25 cellular contexts compared by ENCODE assay signal in genomic region chr14:32471183-32471582, GRCh38.
DNase-seq lines count a peak whose midpoint lies in the region; ATAC-seq and TF ChIP-seq lines count a peak whose summit lies in the region.
"Had no signal": no experiment of that assay in that cellular context is flagged by ENCODE, and none has a peak within 500 bp of the region (broad histone marks: within the 10 kb centered on the region; RNA-seq: fewer than 3 reads in every experiment).

No MANE protein-coding gene starts in this region.

- H3K4me3 Mint-ChIP-seq in activated CD4-positive, alpha-beta T cell treated with anti-CD3 and anti-CD28 coated beads for 36 hours, result no peak overlapping the region
- H3K4me3 Mint-ChIP-seq: activated CD8-positive, alpha-beta T cell treated with anti-CD3 and anti-CD28 coated beads, Interleukin-2, amount 10 ng/mL, durations not matched to agents 7 days and 5 days; activated naive CD8-positive, alpha-beta T cell treated with anti-CD3 and anti-CD28 coated beads for 36 hours; CD4-positive, CD25-positive, alpha-beta regulatory T cell; H9; memory B cell had no signal

- H3K27me3 ChIP-seq in muscle layer of duodenum (ENCODE audit: low read depth, low read length), result no peaks in the 10 kb centered on the region
- H3K27me3 ChIP-seq in stomach smooth muscle (ENCODE audit: control insufficient read depth in 1 of 2, insufficient read depth in 2 of 2, low read length in 2 of 2), result no peaks in the 10 kb centered on the region
- no peaks in the 10 kb centered on the region for H3K27me3 ChIP-seq in MG63
- H3K27me3 ChIP-seq: colonic mucosa, upper lobe of left lung had no signal

- H3K4me1 Mint-ChIP-seq in activated CD4-positive, alpha-beta T cell treated with anti-CD3 and anti-CD28 coated beads for 36 hours, result no peaks in the 10 kb centered on the region
- H3K4me1 Mint-ChIP-seq: activated naive CD8-positive, alpha-beta T cell treated with anti-CD3 and anti-CD28 coated beads for 36 hours; CD4-positive, CD25-positive, alpha-beta regulatory T cell; memory B cell had no signal

- H3K9ac ChIP-seq in stomach smooth muscle (ENCODE audit: low read length in 2 of 2), result peak overlapping the region in 1 of 2 donors; percentile 58

- no peak for TF ChIP-seq POLR2A in GM18505 (IDR thresholded peaks at IDR 0.05; ENCODE audit: borderline replicate concordance, extremely low read depth, insufficient read depth, insufficient read length)

- TF ChIP-seq CTCF in choroid plexus epithelial cell (conservative IDR thresholded peaks at IDR 0.05; ENCODE audit: low read depth, low read length), result no peak

- H3K4me3 ChIP-seq in choroid plexus epithelial cell (ENCODE audit: low read depth, low read length) (no peak overlapping the region), muscle layer of duodenum (ENCODE audit: low read depth in 1 of 2, low read length in 2 of 2) (no peak overlapping the region), stomach smooth muscle (ENCODE audit: low read length in 2 of 2) (no peak overlapping the region), MG63 (no peak overlapping the region)
- H3K4me3 ChIP-seq: colonic mucosa, upper lobe of left lung had no signal

- H3K9me3 ChIP-seq in muscle layer of duodenum (ENCODE audit: control insufficient read depth in 1 of 2, low read length in 2 of 2) (no peaks in the 10 kb centered on the region), stomach smooth muscle (ENCODE audit: control insufficient read depth in 2 of 2, low read length in 2 of 2) (no peaks in the 10 kb centered on the region), MG63 (no peaks in the 10 kb centered on the region)
- H3K9me3 ChIP-seq: colonic mucosa, upper lobe of left lung had no signal

- ATAC-seq in GM18505 (IDR thresholded peaks at IDR 0.05; ENCODE audit: unreplicated experiment) (no peak), HG02759 (IDR thresholded peaks at IDR 0.05; ENCODE audit: unreplicated experiment) (no peak)
- no peak for ATAC-seq in activated CD4-positive, alpha-beta T cell treated with anti-CD3 and anti-CD28 coated beads for 36 hours
- ATAC-seq: activated CD4-positive, CD25-positive, alpha-beta regulatory T cell treated with anti-CD3 and anti-CD28 coated beads, Interleukin-2, amount 50 U/mL, for 24 hours; activated CD8-positive, alpha-beta T cell treated with anti-CD3 and anti-CD28 coated beads, Interleukin-2, amount 10 ng/mL, durations not matched to agents 7 days and 5 days; stimulated activated naive CD8-positive, alpha-beta T cell treated with anti-CD3 and anti-CD28 coated beads, Interleukin-15, Interleukin-2, amounts not matched to agents 100 U/mL and 50 U/mL, for 24 hours had no signal

- DNase-seq in amniotic epithelial cell (ENCODE audit: low read depth), result peak; percentile 27
- DNase-seq in choroid plexus epithelial cell (ENCODE audit: low read depth), result peak; percentile 30
- no peak for DNase-seq in activated CD4-positive, alpha-beta T cell treated with anti-CD3 and anti-CD28 coated beads for 36 hours
- DNase-seq in MG63, result no peak
- DNase-seq: activated CD8-positive, alpha-beta T cell treated with anti-CD3 and anti-CD28 coated beads, Interleukin-2, amount 10 ng/mL, durations not matched to agents 7 days and 5 days; activated effector memory CD4-positive, alpha-beta T cell treated with Interleukin-2 at 50 U/mL for 16 hours; activated naive CD8-positive, alpha-beta T cell treated with anti-CD3 and anti-CD28 coated beads for 36 hours; activated T-cell treated with anti-CD3 and anti-CD28 coated beads for 4 hours; CD4-positive, CD25-positive, alpha-beta regulatory T cell; colonic mucosa; EL; H9; NCI-H1092 treated with DMSO at 0.1 percent for 48 hours; NCI-H2029; NCI-H226; NCI-H774; stimulated activated CD4-positive, alpha-beta T cell treated with anti-CD3 and anti-CD28 coated beads, Interleukin-15, amount 100 ng/mL, for 24 hours; stimulated activated naive CD8-positive, alpha-beta T cell treated with anti-CD3 and anti-CD28 coated beads, Interleukin-15, Interleukin-2, amounts not matched to agents 100 U/mL and 50 U/mL, for 24 hours; upper lobe of left lung had no signal

- H3K36me3 ChIP-seq in muscle layer of duodenum (ENCODE audit: control insufficient read depth in 1 of 2, insufficient read depth in 2 of 2, low read length in 2 of 2), result no peaks in the 10 kb centered on the region
- H3K36me3 ChIP-seq in stomach smooth muscle (ENCODE audit: control insufficient read depth in 2 of 2, insufficient read depth in 2 of 2, low read length in 2 of 2), result no peaks in the 10 kb centered on the region
- H3K36me3 ChIP-seq in MG63, result no peaks in the 10 kb centered on the region
- H3K36me3 ChIP-seq: colonic mucosa, upper lobe of left lung had no signal

- intact Hi-C loops in activated CD4-positive, alpha-beta T cell treated with anti-CD3 and anti-CD28 coated beads for 36 hours (cut with DNase I, micrococcal nuclease), result no loop called here

- H3K27ac Mint-ChIP-seq in activated CD4-positive, alpha-beta T cell treated with anti-CD3 and anti-CD28 coated beads for 36 hours, result no peak overlapping the region
- H3K27ac Mint-ChIP-seq: activated CD8-positive, alpha-beta T cell treated with anti-CD3 and anti-CD28 coated beads, Interleukin-2, amount 10 ng/mL, durations not matched to agents 7 days and 5 days; activated naive CD8-positive, alpha-beta T cell treated with anti-CD3 and anti-CD28 coated beads for 36 hours; CD4-positive, CD25-positive, alpha-beta regulatory T cell; memory B cell had no signal

- H3K4me1 ChIP-seq in muscle layer of duodenum (ENCODE audit: control insufficient read depth in 1 of 2, insufficient read depth in 2 of 2, low read length in 2 of 2), result peaks cover 11% of the 10 kb centered on the region in 2 donors
- peaks cover 30% of the 10 kb centered on the region for H3K4me1 ChIP-seq in stomach smooth muscle (ENCODE audit: control insufficient read depth, insufficient read depth, low read length)
- H3K4me1 ChIP-seq: colonic mucosa had no signal

- H3K27ac ChIP-seq in muscle layer of duodenum (ENCODE audit: low read length) (peak overlapping the region; percentile 88), stomach smooth muscle (ENCODE audit: low read length) (peak overlapping the region; percentile 53)
- H3K27ac ChIP-seq: colonic mucosa had no signal

- CTCF ChIA-PET in activated CD4-positive, alpha-beta T cell treated with anti-CD3 and anti-CD28 coated beads for 36 hours (lab: Charles Lee), result interaction anchor here (1.0 to 1.1 kb wide), 2 partner anchors 220 to 400 kb away, joined by 3 read pairs; no protein-coding TSS in a partner anchor

- H3K27me3 Mint-ChIP-seq in activated CD4-positive, alpha-beta T cell treated with anti-CD3 and anti-CD28 coated beads for 36 hours, result peaks cover 7% of the 10 kb centered on the region
- H3K27me3 Mint-ChIP-seq: activated naive CD8-positive, alpha-beta T cell treated with anti-CD3 and anti-CD28 coated beads for 36 hours; CD4-positive, CD25-positive, alpha-beta regulatory T cell had no signal

- POLR2A ChIA-PET in activated CD4-positive, alpha-beta T cell treated with anti-CD3 and anti-CD28 coated beads for 36 hours (lab: Charles Lee), result no interaction called here

- H3K36me3 Mint-ChIP-seq in activated CD4-positive, alpha-beta T cell treated with anti-CD3 and anti-CD28 coated beads for 36 hours (ENCODE audit: low read depth), result no peaks in the 10 kb centered on the region
- H3K36me3 Mint-ChIP-seq: activated naive CD8-positive, alpha-beta T cell treated with anti-CD3 and anti-CD28 coated beads for 36 hours; CD4-positive, CD25-positive, alpha-beta regulatory T cell; memory B cell had no signal

- no peaks in the 10 kb centered on the region for H3K9me3 Mint-ChIP-seq in activated CD4-positive, alpha-beta T cell treated with anti-CD3 and anti-CD28 coated beads for 36 hours (ENCODE audit: low read depth)
- H3K9me3 Mint-ChIP-seq: activated naive CD8-positive, alpha-beta T cell treated with anti-CD3 and anti-CD28 coated beads for 36 hours; CD4-positive, CD25-positive, alpha-beta regulatory T cell; H9; memory B cell had no signal

Comparison
In these comparisons a context has a peak if more than half of its experiments do, and no peak if none do; other contexts are left out.
1. DNase-seq: peak in amniotic epithelial cell (single experiment) and choroid plexus epithelial cell (single experiment); none in activated CD4-positive, alpha-beta T cell treated with anti-CD3 and anti-CD28 coated beads for 36 hours (single experiment) and MG63 (single experiment).